In genomic region chr9:129500166-129500862, GRCh38 we compare ENCODE assay signal across 11 cellular contexts.
DNase-seq lines count a peak whose midpoint lies in the region; ATAC-seq and TF ChIP-seq lines count a peak whose summit lies in the region.
"Had no signal": no experiment of that assay in that cellular context is flagged by ENCODE, and none has a peak within 500 bp of the region (broad histone marks: within the 10 kb centered on the region; RNA-seq: fewer than 3 reads in every experiment).

No MANE protein-coding gene starts in this region.

- H3K9me3 ChIP-seq in muscle layer of duodenum (ENCODE audit: control insufficient read depth in 1 of 2, low read length in 2 of 2) (no peaks in the 10 kb centered on the region), upper lobe of right lung (no peaks in the 10 kb centered on the region)

- H3K27ac Mint-ChIP-seq in activated CD4-positive, alpha-beta memory T cell treated with anti-CD3 and anti-CD28 coated beads, Interleukin-2, amount 10 ng/mL, durations not matched to agents 7 days and 5 days = peak overlapping the region; percentile 3
- no peak overlapping the region for H3K27ac Mint-ChIP-seq in activated CD4-positive, alpha-beta memory T cell treated with anti-CD3 and anti-CD28 coated beads for 36 hours

- POLR2A ChIA-PET in activated CD4-positive, alpha-beta memory T cell treated with anti-CD3 and anti-CD28 coated beads, Interleukin-2, amount 10 ng/mL, durations not matched to agents 7 days and 5 days (lab: Charles Lee) = interaction anchor here (0.8 to 1.4 kb wide), 2 partner anchors 10 kb away, joined by 3 read pairs; no protein-coding TSS in a partner anchor
- POLR2A ChIA-PET in activated CD4-positive, alpha-beta memory T cell treated with anti-CD3 and anti-CD28 coated beads for 36 hours (lab: Charles Lee) = interaction anchor here (0.5 to 1.1 kb wide), 3 partner anchors 11 to 92 kb away, joined by 3 to 4 read pairs (median 4); no protein-coding TSS in a partner anchor

- H3K27me3 ChIP-seq in muscle layer of duodenum (ENCODE audit: low read depth, low read length) (no peaks in the 10 kb centered on the region), upper lobe of right lung (no peaks in the 10 kb centered on the region)

- CTCF ChIA-PET in activated CD4-positive, alpha-beta memory T cell treated with anti-CD3 and anti-CD28 coated beads, Interleukin-2, amount 10 ng/mL, durations not matched to agents 7 days and 5 days (lab: Charles Lee) = interaction anchor here (0.6 to 1.6 kb wide), 2 partner anchors 67 to 369 kb away, joined by 3 to 4 read pairs; no protein-coding TSS in a partner anchor
- CTCF ChIA-PET in activated CD4-positive, alpha-beta memory T cell treated with anti-CD3 and anti-CD28 coated beads for 36 hours (lab: Charles Lee) = interaction anchor here (1.1 kb wide), 1 partner anchor 358 kb away, joined by 3 read pairs; no protein-coding TSS in a partner anchor

- H3K9me3 Mint-ChIP-seq in activated CD4-positive, alpha-beta memory T cell treated with anti-CD3 and anti-CD28 coated beads, Interleukin-2, amount 10 ng/mL, durations not matched to agents 7 days and 5 days = no peaks in the 10 kb centered on the region
- no peaks in the 10 kb centered on the region for H3K9me3 Mint-ChIP-seq in activated CD4-positive, alpha-beta memory T cell treated with anti-CD3 and anti-CD28 coated beads for 36 hours
- H3K9me3 Mint-ChIP-seq: naive thymus-derived CD8-positive, alpha-beta T cell had no signal

- H3K36me3 Mint-ChIP-seq in activated CD4-positive, alpha-beta memory T cell treated with anti-CD3 and anti-CD28 coated beads, Interleukin-2, amount 10 ng/mL, durations not matched to agents 7 days and 5 days (ENCODE audit: low read depth) = peaks cover 12% of the 10 kb centered on the region
- H3K36me3 Mint-ChIP-seq in activated CD4-positive, alpha-beta memory T cell treated with anti-CD3 and anti-CD28 coated beads for 36 hours = peaks cover 18% of the 10 kb centered on the region
- H3K36me3 Mint-ChIP-seq: naive thymus-derived CD8-positive, alpha-beta T cell had no signal

- H3K27ac ChIP-seq in muscle layer of duodenum (ENCODE audit: low read length) (peak overlapping the region; percentile 43), upper lobe of right lung (peak overlapping the region; percentile 47)

- DNase-seq in activated CD4-positive, alpha-beta memory T cell treated with anti-CD3 and anti-CD28 coated beads, Interleukin-2, amount 10 ng/mL, durations not matched to agents 7 days and 5 days = no peak
- DNase-seq in activated CD4-positive, alpha-beta memory T cell treated with anti-CD3 and anti-CD28 coated beads for 36 hours = no peak
- peak; percentile 80 for DNase-seq in ecto neural progenitor cell (ENCODE audit: low spot score)
- DNase-seq in upper lobe of right lung = no peak
- DNase-seq in central memory CD4-positive, alpha-beta T cell = no peak
- no peak for DNase-seq in stimulated activated CD4-positive, alpha-beta T cell treated with anti-CD3 and anti-CD28 coated beads, Interleukin-2, amount 100 ng/mL, for 24 hours
- no peak for DNase-seq in foreskin melanocyte
- DNase-seq: Kasumi-1; naive thymus-derived CD8-positive, alpha-beta T cell; OCI-M1 had no signal

- H3K4me3 ChIP-seq in muscle layer of duodenum (ENCODE audit: low read depth in 1 of 2, low read length in 2 of 2) (peak overlapping the region in 1 of 2 donors; percentile 1), upper lobe of right lung (no peak overlapping the region)

- TF ChIP-seq CTCF in upper lobe of right lung (IDR thresholded peaks at IDR 0.05) = no peak

- peaks cover 49% of the 10 kb centered on the region for H3K4me1 Mint-ChIP-seq in activated CD4-positive, alpha-beta memory T cell treated with anti-CD3 and anti-CD28 coated beads, Interleukin-2, amount 10 ng/mL, durations not matched to agents 7 days and 5 days
- H3K4me1 Mint-ChIP-seq in activated CD4-positive, alpha-beta memory T cell treated with anti-CD3 and anti-CD28 coated beads for 36 hours (ENCODE audit: low read depth) = peaks cover 38% of the 10 kb centered on the region

- H3K27me3 Mint-ChIP-seq in activated CD4-positive, alpha-beta memory T cell treated with anti-CD3 and anti-CD28 coated beads, Interleukin-2, amount 10 ng/mL, durations not matched to agents 7 days and 5 days = no peaks in the 10 kb centered on the region
- H3K27me3 Mint-ChIP-seq in activated CD4-positive, alpha-beta memory T cell treated with anti-CD3 and anti-CD28 coated beads for 36 hours = no peaks in the 10 kb centered on the region
- H3K27me3 Mint-ChIP-seq: naive thymus-derived CD8-positive, alpha-beta T cell had no signal

- no peak for ATAC-seq in upper lobe of right lung
- ATAC-seq: naive thymus-derived CD8-positive, alpha-beta T cell had no signal

- H3K4me1 ChIP-seq in muscle layer of duodenum (ENCODE audit: control insufficient read depth in 1 of 2, insufficient read depth in 2 of 2, low read length in 2 of 2) = peaks cover 15 to 44% of the 10 kb centered on the region in 2 donors
- H3K4me1 ChIP-seq in upper lobe of right lung = peaks cover 28% of the 10 kb centered on the region

- H3K4me3 Mint-ChIP-seq in activated CD4-positive, alpha-beta memory T cell treated with anti-CD3 and anti-CD28 coated beads, Interleukin-2, amount 10 ng/mL, durations not matched to agents 7 days and 5 days = no peak overlapping the region
- H3K4me3 Mint-ChIP-seq in activated CD4-positive, alpha-beta memory T cell treated with anti-CD3 and anti-CD28 coated beads for 36 hours = no peak overlapping the region
- H3K4me3 Mint-ChIP-seq: naive thymus-derived CD8-positive, alpha-beta T cell had no signal

- intact Hi-C loops in activated CD4-positive, alpha-beta memory T cell treated with anti-CD3 and anti-CD28 coated beads for 36 hours (cut with micrococcal nuclease) = no loop called here
- intact Hi-C loops in upper lobe of right lung (cut with DNase I) = no loop called here

- H3K36me3 ChIP-seq in muscle layer of duodenum (ENCODE audit: control insufficient read depth in 1 of 2, insufficient read depth in 2 of 2, low read length in 2 of 2) = peaks cover 0 to 18% of the 10 kb centered on the region in 2 donors
- peaks cover 26% of the 10 kb centered on the region for H3K36me3 ChIP-seq in upper lobe of right lung
